ENCODE assay signal across 11 cellular contexts in the genomic region with DNA sequence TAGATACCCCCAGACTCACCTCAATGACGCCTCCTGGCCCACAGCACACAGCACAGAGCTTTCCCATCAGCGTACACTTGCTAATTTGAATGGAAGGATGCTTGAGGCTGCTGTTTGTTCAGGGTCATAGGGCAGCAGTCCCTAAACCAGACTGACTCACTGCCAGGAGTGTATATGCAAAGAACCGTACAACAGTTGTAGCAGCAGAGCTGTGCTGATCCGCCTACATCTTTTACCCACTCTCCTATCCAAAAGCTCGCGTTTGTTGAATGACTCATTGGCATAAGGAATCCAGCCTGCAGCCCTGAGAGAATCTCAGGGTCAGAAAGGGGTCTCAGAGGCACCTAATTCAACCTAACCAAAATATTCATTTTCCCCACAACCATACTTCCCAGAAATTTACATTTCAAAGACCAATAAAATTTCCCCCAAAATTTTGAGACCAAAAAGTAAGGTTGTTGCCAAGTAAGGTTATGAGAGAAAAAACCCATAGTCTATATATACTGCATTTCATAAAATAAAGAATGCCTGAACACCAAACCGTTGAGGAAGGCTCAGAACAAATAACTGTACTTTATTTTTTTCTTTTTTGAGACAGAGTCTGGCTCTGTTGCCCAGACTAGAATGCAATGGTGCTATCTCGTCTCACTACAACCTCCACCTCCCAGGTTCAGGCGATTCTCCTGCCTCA. TPM values are rescaled to one million over a fixed set of nuclear protein-coding genes. Genes with fewer than 3 reads are reported as not detected.
DNase-seq lines count a peak whose midpoint lies in the region; ATAC-seq, FAIRE-seq and TF ChIP-seq lines count a peak whose summit lies in the region.
"Had no signal": no experiment of that assay in that cellular context is flagged by ENCODE, and none has a peak within 500 bp of the region (broad histone marks: within the 10 kb centered on the region; RNA-seq: fewer than 3 reads in every experiment).

No MANE protein-coding gene starts in this region.

- intact Hi-C loops in pancreas (cut with DNase I), result no loop called here

- peak; percentile 59 for DNase-seq in stimulated activated CD4-positive, alpha-beta T cell treated with anti-CD3 and anti-CD28 coated beads, Interleukin-1b, Interleukin-23, amount 100 ng/mL, for 48 hours
- DNase-seq in stimulated activated CD4-positive, alpha-beta T cell treated with anti-CD3 and anti-CD28 coated beads, Interleukin-12 subunit alpha, Interleukin-12 subunit beta, amount 100 ng/mL, for 4 hours, result no peak
- DNase-seq in activated CD8-positive, alpha-beta memory T cell treated with anti-CD3 and anti-CD28 coated beads for 24 hours, result peak; percentile 67
- peak; percentile 71 to 72 for DNase-seq in foreskin fibroblast
- DNase-seq in urothelium cell line (ENCODE audit: low spot score), result peak; percentile 88
- DNase-seq in SJCRH30, result no peak
- DNase-seq in pons (ENCODE audit: low spot score), result no peak
- DNase-seq in pancreas, result no peak
- DNase-seq: thyroid gland had no signal

- H3K27ac ChIP-seq in SJCRH30 (no peak overlapping the region), pancreas (no peak overlapping the region)
- H3K27ac ChIP-seq: Peyer's patch, right atrium auricular region, thyroid gland had no signal

- 60 to 64% methylated on average over 9 of the region's 9 CpGs for WGBS in pancreas, 2 donors

- no peaks in the 10 kb centered on the region for H3K27me3 ChIP-seq in SJCRH30
- H3K27me3 ChIP-seq in pancreas, result no peaks in the 10 kb centered on the region
- H3K27me3 ChIP-seq: Peyer's patch, right atrium auricular region, thyroid gland had no signal

- peak; percentile 79 for FAIRE-seq in urothelium cell line (lab: Jason Lieb, UNC)
- FAIRE-seq in pancreas (lab: Jason Lieb, UNC), result no peak

- no peak for ATAC-seq in pancreas

- no peaks in the 10 kb centered on the region for H3K4me1 ChIP-seq in SJCRH30
- H3K4me1 ChIP-seq in pancreas, result no peaks in the 10 kb centered on the region
- H3K4me1 ChIP-seq: right atrium auricular region, thyroid gland had no signal

- TF ChIP-seq CTCF in foreskin fibroblast (IDR thresholded peaks at IDR 0.05; ENCODE audit: low read depth, low read length) (no peak), pancreas (IDR thresholded peaks at IDR 0.05) (no peak)

- H3K4me3 ChIP-seq in foreskin fibroblast (ENCODE audit: low read depth in 1 of 2, low read length in 2 of 2) (no peak overlapping the region), SJCRH30 (no peak overlapping the region), pancreas (no peak overlapping the region)
- H3K4me3 ChIP-seq: Peyer's patch, right atrium auricular region, thyroid gland had no signal

- H3K36me3 ChIP-seq in SJCRH30 (no peaks in the 10 kb centered on the region), pancreas (no peaks in the 10 kb centered on the region)
- H3K36me3 ChIP-seq: Peyer's patch, right atrium auricular region, thyroid gland had no signal

- H3K9me3 ChIP-seq in SJCRH30 (replicated peaks), result no peaks in the 10 kb centered on the region
- H3K9me3 ChIP-seq in pancreas, result no peaks in the 10 kb centered on the region
- H3K9me3 ChIP-seq: Peyer's patch, right atrium auricular region, thyroid gland had no signal

RNA-seq across cellular contexts. Expression of a gene that starts 35.3 kb away (rescaled TPM):
- total RNA-seq in SJCRH30 (2014; rRNA removed; shearing (Covaris generic)), result 150 and 159 TPM in 2 replicates
- total RNA-seq in pancreas, result 10 to 100 TPM; 14.2 to 41.3 (median 20.8) TPM
- 10 to 100 TPM; 32.5 to 56.6 TPM for polyA plus RNA-seq in pancreas

RNA-seq across cellular contexts. Expression of a gene that starts 55.6 kb away (rescaled TPM):
- 32.3 and 36.9 TPM in 2 replicates for total RNA-seq in SJCRH30 (2014; rRNA removed; shearing (Covaris generic))
- 10 to 100 TPM in 1 of 6 donors, 1 to 10 TPM in 5; 4.7 to 18.6 (median 8.2) TPM for total RNA-seq in pancreas
- 10 to 100 TPM; 10.2 to 12.8 TPM for polyA plus RNA-seq in pancreas

RNA-seq across cellular contexts. Expression of a gene that starts 56.0 kb away (rescaled TPM):
- 33.4 and 34.8 TPM in 2 replicates for total RNA-seq in SJCRH30 (2014; rRNA removed; shearing (Covaris generic))
- total RNA-seq in pancreas, result 10 to 100 TPM in 1 of 6 donors, 1 to 10 TPM in 5; 5.8 to 13.1 (median 8.7) TPM
- 1 to 10 TPM; 5.3 to 9.3 TPM for polyA plus RNA-seq in pancreas

Comparison
In these comparisons a context has a peak if more than half of its experiments do, and no peak if none do; other contexts are left out.
1. DNase-seq: peak in stimulated activated CD4-positive, alpha-beta T cell treated with anti-CD3 and anti-CD28 coated beads, Interleukin-1b, Interleukin-23, amount 100 ng/mL, for 48 hours (single experiment), activated CD8-positive, alpha-beta memory T cell treated with anti-CD3 and anti-CD28 coated beads for 24 hours (single experiment), foreskin fibroblast (2 of 2) and urothelium cell line (single experiment); none in stimulated activated CD4-positive, alpha-beta T cell treated with anti-CD3 and anti-CD28 coated beads, Interleukin-12 subunit alpha, Interleukin-12 subunit beta, amount 100 ng/mL, for 4 hours (single experiment), SJCRH30 (0 of 2), pons (single experiment) and pancreas (0 of 6).